In the genomic region with DNA sequence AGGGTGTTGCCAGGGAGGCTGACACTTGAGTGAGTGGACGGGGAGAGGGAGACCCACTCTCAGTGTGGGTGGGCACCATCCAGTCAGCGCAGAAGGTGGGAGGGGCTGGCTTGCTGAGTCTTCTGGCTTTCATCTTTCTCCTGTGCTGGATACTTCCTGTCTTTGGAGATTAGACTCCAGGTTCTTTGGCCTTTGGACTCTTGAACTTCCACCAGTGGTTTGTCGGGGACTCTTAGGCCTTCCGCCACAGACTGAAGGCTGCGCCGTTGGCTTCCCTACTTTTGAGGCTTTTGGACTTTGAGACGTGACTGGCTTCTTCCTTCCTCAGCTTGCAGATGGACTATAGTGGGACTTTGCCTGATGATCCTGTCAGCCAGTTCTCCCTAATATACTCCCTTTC, we compare ENCODE assay signal across 3 cellular contexts.
TF ChIP-seq lines count a peak whose summit lies in the region.

No MANE protein-coding gene starts in this region.

TF ChIP-seq in HEK293T, 16 proteins besides CTCF, POLR2A, EP300 and RAD21:
- TF ChIP-seq ZNF384 (IDR thresholded peaks at IDR 0.05) (0 out of 2 replicates have a peak, but pooled peaks have one; percentile 28), HDGF (IDR thresholded peaks at IDR 0.05; ENCODE audit: borderline replicate concordance) (no peak)

TF ChIP-seq in GM12878, 131 proteins besides CTCF, POLR2A, EP300 and RAD21:
- no peak for TF ChIP-seq PML (IDR thresholded peaks at IDR 0.05; ENCODE audit: low read length)
- no peak for TF ChIP-seq SPI1 (IDR thresholded peaks at IDR 0.05; ENCODE audit: borderline replicate concordance, insufficient read depth, low read depth, low read length)
- no peak for TF ChIP-seq SREBF1 (IDR thresholded peaks at IDR 0.05; ENCODE audit: low read length)
- TF ChIP-seq NFIC (IDR thresholded peaks at IDR 0.05; ENCODE audit: low read depth, low read length): no peak

TF ChIP-seq in liver, 16 proteins besides CTCF, POLR2A, EP300 and RAD21:
- TF ChIP-seq TAF1 (conservative IDR thresholded peaks at IDR 0.05) (no peak), FOXA2 (IDR thresholded peaks at IDR 0.05) (no peak), RXRA (IDR thresholded peaks at IDR 0.05) (peak in 1 of 2 donors; percentile 55), FOXA1 (IDR thresholded peaks at IDR 0.05) (no peak), YY1 (IDR thresholded peaks at IDR 0.05) (no peak), HNF4G (IDR thresholded peaks at IDR 0.05) (no peak), GABPA (IDR thresholded peaks at IDR 0.05 in 1 of 2, conservative IDR thresholded peaks at IDR 0.05 in 1 of 2) (no peak), JUND (IDR thresholded peaks at IDR 0.05) (no peak), HNF4A (conservative IDR thresholded peaks at IDR 0.05) (peak; percentile 42 to 65), SP1 (IDR thresholded peaks at IDR 0.05) (peak; percentile 15), EGR1 (IDR thresholded peaks at IDR 0.05; ENCODE audit: low read depth in 2 of 2) (no peak), NR2F2 (IDR thresholded peaks at IDR 0.05) (peak; percentile 31)
- TF ChIP-seq, protein P1, sequence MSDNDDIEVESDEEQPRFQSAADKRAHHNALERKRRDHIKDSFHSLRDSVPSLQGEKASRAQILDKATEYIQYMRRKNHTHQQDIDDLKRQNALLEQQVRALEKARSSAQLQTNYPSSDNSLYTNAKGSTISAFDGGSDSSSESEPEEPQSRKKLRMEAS (IDR thresholded peaks at IDR 0.05): no peak
- TF ChIP-seq, protein P2, sequence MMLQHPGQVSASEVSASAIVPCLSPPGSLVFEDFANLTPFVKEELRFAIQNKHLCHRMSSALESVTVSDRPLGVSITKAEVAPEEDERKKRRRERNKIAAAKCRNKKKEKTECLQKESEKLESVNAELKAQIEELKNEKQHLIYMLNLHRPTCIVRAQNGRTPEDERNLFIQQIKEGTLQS (IDR thresholded peaks at IDR 0.05): no peak
- TF ChIP-seq, protein P3, sequence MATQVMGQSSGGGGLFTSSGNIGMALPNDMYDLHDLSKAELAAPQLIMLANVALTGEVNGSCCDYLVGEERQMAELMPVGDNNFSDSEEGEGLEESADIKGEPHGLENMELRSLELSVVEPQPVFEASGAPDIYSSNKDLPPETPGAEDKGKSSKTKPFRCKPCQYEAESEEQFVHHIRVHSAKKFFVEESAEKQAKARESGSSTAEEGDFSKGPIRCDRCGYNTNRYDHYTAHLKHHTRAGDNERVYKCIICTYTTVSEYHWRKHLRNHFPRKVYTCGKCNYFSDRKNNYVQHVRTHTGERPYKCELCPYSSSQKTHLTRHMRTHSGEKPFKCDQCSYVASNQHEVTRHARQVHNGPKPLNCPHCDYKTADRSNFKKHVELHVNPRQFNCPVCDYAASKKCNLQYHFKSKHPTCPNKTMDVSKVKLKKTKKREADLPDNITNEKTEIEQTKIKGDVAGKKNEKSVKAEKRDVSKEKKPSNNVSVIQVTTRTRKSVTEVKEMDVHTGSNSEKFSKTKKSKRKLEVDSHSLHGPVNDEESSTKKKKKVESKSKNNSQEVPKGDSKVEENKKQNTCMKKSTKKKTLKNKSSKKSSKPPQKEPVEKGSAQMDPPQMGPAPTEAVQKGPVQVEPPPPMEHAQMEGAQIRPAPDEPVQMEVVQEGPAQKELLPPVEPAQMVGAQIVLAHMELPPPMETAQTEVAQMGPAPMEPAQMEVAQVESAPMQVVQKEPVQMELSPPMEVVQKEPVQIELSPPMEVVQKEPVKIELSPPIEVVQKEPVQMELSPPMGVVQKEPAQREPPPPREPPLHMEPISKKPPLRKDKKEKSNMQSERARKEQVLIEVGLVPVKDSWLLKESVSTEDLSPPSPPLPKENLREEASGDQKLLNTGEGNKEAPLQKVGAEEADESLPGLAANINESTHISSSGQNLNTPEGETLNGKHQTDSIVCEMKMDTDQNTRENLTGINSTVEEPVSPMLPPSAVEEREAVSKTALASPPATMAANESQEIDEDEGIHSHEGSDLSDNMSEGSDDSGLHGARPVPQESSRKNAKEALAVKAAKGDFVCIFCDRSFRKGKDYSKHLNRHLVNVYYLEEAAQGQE (IDR thresholded peaks at IDR 0.05): no peak
- TF ChIP-seq, protein P4, sequence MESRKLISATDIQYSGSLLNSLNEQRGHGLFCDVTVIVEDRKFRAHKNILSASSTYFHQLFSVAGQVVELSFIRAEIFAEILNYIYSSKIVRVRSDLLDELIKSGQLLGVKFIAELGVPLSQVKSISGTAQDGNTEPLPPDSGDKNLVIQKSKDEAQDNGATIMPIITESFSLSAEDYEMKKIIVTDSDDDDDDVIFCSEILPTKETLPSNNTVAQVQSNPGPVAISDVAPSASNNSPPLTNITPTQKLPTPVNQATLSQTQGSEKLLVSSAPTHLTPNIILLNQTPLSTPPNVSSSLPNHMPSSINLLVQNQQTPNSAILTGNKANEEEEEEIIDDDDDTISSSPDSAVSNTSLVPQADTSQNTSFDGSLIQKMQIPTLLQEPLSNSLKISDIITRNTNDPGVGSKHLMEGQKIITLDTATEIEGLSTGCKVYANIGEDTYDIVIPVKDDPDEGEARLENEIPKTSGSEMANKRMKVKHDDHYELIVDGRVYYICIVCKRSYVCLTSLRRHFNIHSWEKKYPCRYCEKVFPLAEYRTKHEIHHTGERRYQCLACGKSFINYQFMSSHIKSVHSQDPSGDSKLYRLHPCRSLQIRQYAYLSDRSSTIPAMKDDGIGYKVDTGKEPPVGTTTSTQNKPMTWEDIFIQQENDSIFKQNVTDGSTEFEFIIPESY (IDR thresholded peaks at IDR 0.05): no peak
